Comparison of ENCODE assay signal across 1 cellular context in the genomic region with DNA sequence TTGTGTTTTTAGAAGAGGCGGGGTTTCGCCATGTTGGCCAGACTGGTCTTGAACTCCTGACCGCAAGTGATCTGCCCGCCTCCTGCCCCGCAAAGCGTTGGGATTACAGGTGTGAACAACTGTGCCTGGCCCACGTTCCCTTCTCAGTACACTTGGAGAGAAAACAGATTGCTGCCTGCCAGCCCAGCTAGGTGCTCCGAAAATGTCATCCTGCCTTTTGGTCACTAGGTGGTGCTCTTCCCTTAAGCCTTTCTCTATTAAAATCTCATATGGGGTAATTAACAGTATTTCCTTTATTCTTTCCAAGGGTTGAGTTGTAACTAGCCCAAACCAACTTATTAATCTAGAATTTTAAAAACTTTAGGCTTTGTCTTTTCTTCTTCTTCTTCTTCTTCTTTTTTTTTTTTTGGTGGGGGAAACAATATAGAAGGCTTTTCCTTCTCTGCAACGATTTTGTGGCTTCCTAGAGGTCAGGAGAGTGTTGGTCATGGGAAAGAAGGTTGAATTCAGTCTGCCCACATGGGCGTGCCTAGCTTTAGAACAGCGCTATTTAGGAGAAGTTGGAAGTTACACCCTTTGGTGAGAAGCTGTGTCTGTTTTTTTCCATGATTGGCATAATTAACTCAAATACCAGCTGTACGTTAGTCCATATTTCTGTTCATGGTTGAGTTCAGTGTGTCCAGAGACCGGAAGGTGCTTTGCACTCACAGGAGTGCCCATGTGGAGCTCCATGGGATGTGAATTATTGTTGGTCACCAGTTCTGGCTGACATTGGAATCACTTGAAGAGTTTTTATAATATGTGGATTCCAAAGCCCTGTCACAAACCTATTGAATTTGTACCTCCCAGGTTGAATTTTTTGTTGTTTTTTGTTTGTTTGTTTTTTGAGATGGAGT.
TF ChIP-seq lines count a peak whose summit lies in the region.

No MANE protein-coding gene starts in this region.

TF ChIP-seq in HepG2, 621 proteins besides CTCF, POLR2A, EP300 and RAD21:
- peak; percentile 38 for TF ChIP-seq STAG1 (CRISPR knock-in tag; IDR thresholded peaks at IDR 0.05)
